3 cellular contexts compared by ENCODE assay signal in genomic region chr18:61432590-61432989, GRCh38.
"Had no signal": no experiment of that assay in that cellular context is flagged by ENCODE, and none has a peak within 500 bp of the region (broad histone marks: within the 10 kb centered on the region; RNA-seq: fewer than 3 reads in every experiment).

No MANE protein-coding gene starts in this region.

- DNase-seq: GDM1, GF-D8 had no signal

- H3K4me3 ChIP-seq: GM12878 had no signal
